ENCODE assay signal across 1 cellular context in the genomic region with DNA sequence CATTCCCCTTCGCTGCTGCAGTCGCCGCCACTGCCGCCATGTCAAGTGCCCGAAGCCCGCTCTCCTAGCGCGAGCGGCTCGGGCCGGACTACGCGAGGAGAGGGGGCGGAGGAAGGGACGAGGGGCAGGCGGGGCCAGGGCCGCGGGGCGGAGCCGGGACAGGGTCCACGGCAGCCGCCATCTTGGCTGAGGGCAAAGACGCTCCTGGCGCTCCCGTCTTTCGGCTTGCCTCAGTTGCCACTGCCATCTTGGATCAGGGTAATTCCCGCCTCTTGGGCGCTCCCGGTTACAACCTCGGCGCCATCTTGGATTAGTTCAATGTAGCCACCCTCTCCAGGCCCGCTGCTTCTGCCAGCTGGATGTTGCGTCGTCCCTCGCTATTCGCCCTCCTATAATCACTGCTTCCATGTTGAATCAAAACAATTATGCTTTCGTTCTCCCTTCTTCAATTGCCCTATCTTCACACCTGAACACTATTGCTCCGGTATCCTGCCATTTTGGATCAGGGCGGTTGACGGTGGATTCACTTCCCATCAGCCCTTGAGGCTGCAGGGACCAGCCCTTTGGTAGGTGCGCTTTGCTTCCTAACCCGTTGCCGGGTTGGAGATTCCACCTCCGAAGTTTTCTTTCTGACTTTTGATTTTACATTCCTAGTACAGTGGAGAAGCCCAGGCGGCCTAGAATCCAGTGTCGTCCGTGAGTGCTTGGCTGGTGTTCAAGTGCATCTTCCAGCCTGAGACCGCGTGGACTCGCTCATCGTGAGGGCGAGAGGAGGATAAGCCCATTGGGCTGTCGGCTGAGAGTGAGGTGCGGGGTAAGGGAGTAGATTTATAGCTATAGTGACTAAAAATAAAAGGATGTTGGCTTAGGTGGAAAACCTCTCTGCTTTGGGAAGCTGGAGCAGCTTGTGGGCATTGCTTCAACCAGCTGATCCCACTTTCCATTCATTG.
TF ChIP-seq lines count a peak whose summit lies in the region.

A gene with protein sequence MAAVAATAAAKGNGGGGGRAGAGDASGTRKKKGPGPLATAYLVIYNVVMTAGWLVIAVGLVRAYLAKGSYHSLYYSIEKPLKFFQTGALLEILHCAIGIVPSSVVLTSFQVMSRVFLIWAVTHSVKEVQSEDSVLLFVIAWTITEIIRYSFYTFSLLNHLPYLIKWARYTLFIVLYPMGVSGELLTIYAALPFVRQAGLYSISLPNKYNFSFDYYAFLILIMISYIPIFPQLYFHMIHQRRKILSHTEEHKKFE (minus strand): TSS at position 66 of the 950 bp plus-strand sequence. CDS start 26 bp downstream, at position 40.

TF ChIP-seq in A549, 52 proteins besides CTCF, POLR2A, EP300 and RAD21 (continued from another document):
- TF ChIP-seq, protein P1, sequence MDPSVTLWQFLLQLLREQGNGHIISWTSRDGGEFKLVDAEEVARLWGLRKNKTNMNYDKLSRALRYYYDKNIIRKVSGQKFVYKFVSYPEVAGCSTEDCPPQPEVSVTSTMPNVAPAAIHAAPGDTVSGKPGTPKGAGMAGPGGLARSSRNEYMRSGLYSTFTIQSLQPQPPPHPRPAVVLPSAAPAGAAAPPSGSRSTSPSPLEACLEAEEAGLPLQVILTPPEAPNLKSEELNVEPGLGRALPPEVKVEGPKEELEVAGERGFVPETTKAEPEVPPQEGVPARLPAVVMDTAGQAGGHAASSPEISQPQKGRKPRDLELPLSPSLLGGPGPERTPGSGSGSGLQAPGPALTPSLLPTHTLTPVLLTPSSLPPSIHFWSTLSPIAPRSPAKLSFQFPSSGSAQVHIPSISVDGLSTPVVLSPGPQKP (IDR thresholded peaks at IDR 0.05; ENCODE audit: low read depth, low read length): no peak
- no peak for TF ChIP-seq NPAS2 (CRISPR knock-in tag; IDR thresholded peaks at IDR 0.05; ENCODE audit: borderline replicate concordance)
- no peak for TF ChIP-seq KDM1A (IDR thresholded peaks at IDR 0.05; ENCODE audit: low read depth)
- peak; percentile 57 for TF ChIP-seq MYC (IDR thresholded peaks at IDR 0.05; ENCODE audit: borderline replicate concordance, low read length)
- TF ChIP-seq HOXB13 (CRISPR knock-in tag; IDR thresholded peaks at IDR 0.05; ENCODE audit: low read depth): peak; percentile 75
- no peak for TF ChIP-seq ZFP36 (IDR thresholded peaks at IDR 0.05; ENCODE audit: borderline replicate concordance, partially characterized antibody)
- TF ChIP-seq RFX5 (IDR thresholded peaks at IDR 0.05): 0 out of 2 replicates have a peak, but pooled peaks have one; percentile 45
- no peak for TF ChIP-seq KDM5A (IDR thresholded peaks at IDR 0.05)
- TF ChIP-seq ZC3H11A (IDR thresholded peaks at IDR 0.05): no peak
- TF ChIP-seq CEBPB (IDR thresholded peaks at IDR 0.05): no peak
- peak; percentile 78; the same call in 1 of the 2 replicates for TF ChIP-seq HOXB5 (CRISPR knock-in tag; IDR thresholded peaks at IDR 0.05)
- TF ChIP-seq, protein P2, sequence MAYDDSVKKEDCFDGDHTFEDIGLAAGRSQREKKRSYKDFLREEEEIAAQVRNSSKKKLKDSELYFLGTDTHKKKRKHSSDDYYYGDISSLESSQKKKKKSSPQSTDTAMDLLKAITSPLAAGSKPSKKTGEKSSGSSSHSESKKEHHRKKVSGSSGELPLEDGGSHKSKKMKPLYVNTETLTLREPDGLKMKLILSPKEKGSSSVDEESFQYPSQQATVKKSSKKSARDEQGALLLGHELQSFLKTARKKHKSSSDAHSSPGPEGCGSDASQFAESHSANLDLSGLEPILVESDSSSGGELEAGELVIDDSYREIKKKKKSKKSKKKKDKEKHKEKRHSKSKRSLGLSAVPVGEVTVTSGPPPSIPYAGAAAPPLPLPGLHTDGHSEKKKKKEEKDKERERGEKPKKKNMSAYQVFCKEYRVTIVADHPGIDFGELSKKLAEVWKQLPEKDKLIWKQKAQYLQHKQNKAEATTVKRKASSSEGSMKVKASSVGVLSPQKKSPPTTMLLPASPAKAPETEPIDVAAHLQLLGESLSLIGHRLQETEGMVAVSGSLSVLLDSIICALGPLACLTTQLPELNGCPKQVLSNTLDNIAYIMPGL (CRISPR knock-in tag; IDR thresholded peaks at IDR 0.05; ENCODE audit: borderline replicate concordance): no peak
- no peak for TF ChIP-seq GATA3 (IDR thresholded peaks at IDR 0.05; ENCODE audit: borderline replicate concordance)
- TF ChIP-seq CBX8 (IDR thresholded peaks at IDR 0.05): no peak
- no peak for TF ChIP-seq FOXS1 (CRISPR knock-in tag; IDR thresholded peaks at IDR 0.05)
- no peak for TF ChIP-seq RARB (CRISPR knock-in tag; IDR thresholded peaks at IDR 0.05)
- peak; percentile 33; the same call in 1 of the 2 replicates for TF ChIP-seq PHF8 (IDR thresholded peaks at IDR 0.05; ENCODE audit: borderline replicate concordance, low read depth)
- no peak for TF ChIP-seq CBX2 (IDR thresholded peaks at IDR 0.05; ENCODE audit: borderline replicate concordance, low read depth)
- TF ChIP-seq POLR2AphosphoS2 (conservative IDR thresholded peaks at IDR 0.05; ENCODE audit: low read length): no peak
- TF ChIP-seq, protein P3, sequence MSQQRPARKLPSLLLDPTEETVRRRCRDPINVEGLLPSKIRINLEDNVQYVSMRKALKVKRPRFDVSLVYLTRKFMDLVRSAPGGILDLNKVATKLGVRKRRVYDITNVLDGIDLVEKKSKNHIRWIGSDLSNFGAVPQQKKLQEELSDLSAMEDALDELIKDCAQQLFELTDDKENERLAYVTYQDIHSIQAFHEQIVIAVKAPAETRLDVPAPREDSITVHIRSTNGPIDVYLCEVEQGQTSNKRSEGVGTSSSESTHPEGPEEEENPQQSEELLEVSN (IDR thresholded peaks at IDR 0.05; ENCODE audit: borderline replicate concordance, low read depth): peak; percentile 71
- no peak for TF ChIP-seq ZNF302 (CRISPR knock-in tag; IDR thresholded peaks at IDR 0.05)
- no peak for TF ChIP-seq HOXA7 (CRISPR knock-in tag; IDR thresholded peaks at IDR 0.05)
- no peak for TF ChIP-seq FOSL2 (IDR thresholded peaks at IDR 0.05)
- peak; percentile 3; the same call in 1 of the 2 replicates for TF ChIP-seq FOSL2 (CRISPR knock-in tag; IDR thresholded peaks at IDR 0.05)
- TF ChIP-seq EHMT2 (IDR thresholded peaks at IDR 0.05; ENCODE audit: low read depth): peak; percentile 33; the same call in 1 of the 2 replicates
- TF ChIP-seq, protein P4, sequence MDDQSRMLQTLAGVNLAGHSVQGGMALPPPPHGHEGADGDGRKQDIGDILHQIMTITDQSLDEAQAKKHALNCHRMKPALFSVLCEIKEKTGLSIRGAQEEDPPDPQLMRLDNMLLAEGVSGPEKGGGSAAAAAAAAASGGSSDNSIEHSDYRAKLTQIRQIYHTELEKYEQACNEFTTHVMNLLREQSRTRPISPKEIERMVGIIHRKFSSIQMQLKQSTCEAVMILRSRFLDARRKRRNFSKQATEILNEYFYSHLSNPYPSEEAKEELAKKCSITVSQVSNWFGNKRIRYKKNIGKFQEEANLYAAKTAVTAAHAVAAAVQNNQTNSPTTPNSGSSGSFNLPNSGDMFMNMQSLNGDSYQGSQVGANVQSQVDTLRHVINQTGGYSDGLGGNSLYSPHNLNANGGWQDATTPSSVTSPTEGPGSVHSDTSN (IDR thresholded peaks at IDR 0.05): no peak
- TF ChIP-seq JUNB (IDR thresholded peaks at IDR 0.05): no peak
- TF ChIP-seq TP53 (CRISPR knock-in tag; IDR thresholded peaks at IDR 0.05): no peak
- TF ChIP-seq HEYL (CRISPR knock-in tag; IDR thresholded peaks at IDR 0.05): no peak
- no peak for TF ChIP-seq MAFK (IDR thresholded peaks at IDR 0.05; ENCODE audit: partially characterized antibody)
- TF ChIP-seq, protein P5, sequence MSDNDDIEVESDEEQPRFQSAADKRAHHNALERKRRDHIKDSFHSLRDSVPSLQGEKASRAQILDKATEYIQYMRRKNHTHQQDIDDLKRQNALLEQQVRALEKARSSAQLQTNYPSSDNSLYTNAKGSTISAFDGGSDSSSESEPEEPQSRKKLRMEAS (IDR thresholded peaks at IDR 0.05): peak; percentile 80
- TF ChIP-seq, protein P6, sequence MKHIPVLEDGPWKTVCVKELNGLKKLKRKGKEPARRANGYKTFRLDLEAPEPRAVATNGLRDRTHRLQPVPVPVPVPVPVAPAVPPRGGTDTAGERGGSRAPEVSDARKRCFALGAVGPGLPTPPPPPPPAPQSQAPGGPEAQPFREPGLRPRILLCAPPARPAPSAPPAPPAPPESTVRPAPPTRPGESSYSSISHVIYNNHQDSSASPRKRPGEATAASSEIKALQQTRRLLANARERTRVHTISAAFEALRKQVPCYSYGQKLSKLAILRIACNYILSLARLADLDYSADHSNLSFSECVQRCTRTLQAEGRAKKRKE (CRISPR knock-in tag; IDR thresholded peaks at IDR 0.05; ENCODE audit: low read depth): 0 out of 2 replicates have a peak, but pooled peaks have one; percentile 76
- no peak for TF ChIP-seq ESRRA (IDR thresholded peaks at IDR 0.05; ENCODE audit: borderline replicate concordance, low read length)
TF ChIP-seq in A549: peak in this region for 12.
